Comparison of ENCODE assay signal across 30 cellular contexts in genomic region chr13:110689711-110690110, GRCh38.
"Had no signal": no experiment of that assay in that cellular context is flagged by ENCODE, and none has a peak within 500 bp of the region (broad histone marks: within the 10 kb centered on the region; RNA-seq: fewer than 3 reads in every experiment).

No MANE protein-coding gene starts in this region.

- H3K27ac Mint-ChIP-seq: activated CD4-positive, alpha-beta T cell treated with anti-CD3 and anti-CD28 coated beads, Interleukin-2, amount 10 ng/mL, durations not matched to agents 24 days and 14 days; activated naive CD4-positive, alpha-beta T cell treated with anti-CD3 and anti-CD28 coated beads, Interleukin-2, amount 50 U/mL, for 24 hours; activated naive CD8-positive, alpha-beta T cell treated with anti-CD3 and anti-CD28 coated beads, Interleukin-2, amount 10 ng/mL, durations not matched to agents 7 days and 5 days; activated T-cell treated with anti-CD3 and anti-CD28 coated beads, Interleukin-2, amount 50 U/mL, for 72 hours; activated T-helper 2 cell treated with anti-CD3 and anti-CD28 coated beads, Interferon-gamma antibody, Interleukin-2, Interleukin-4, amounts not matched to agents 10 μg/mL and 5 μg/mL and 100 μg/mL, durations not matched to agents 14 hours and 24 hours and 36 hours; T-helper 1 cell treated with Interleukin-12 subunit alpha and Interleukin-12 subunit beta and Interleukin-4 antibody, amounts not matched to agents 30 μg/mL and 1 μg/mL, for 36 hours; T-helper 2 cell treated with Interferon-gamma antibody and Interleukin-4, amounts not matched to agents 5 μg/mL and 100 μg/mL, for 36 hours had no signal

- H3K9me3 Mint-ChIP-seq: activated CD4-positive, alpha-beta T cell treated with anti-CD3 and anti-CD28 coated beads, Interleukin-2, amount 10 ng/mL, durations not matched to agents 24 days and 14 days; activated naive CD4-positive, alpha-beta T cell treated with anti-CD3 and anti-CD28 coated beads, Interleukin-2, amount 50 U/mL, for 24 hours; activated naive CD8-positive, alpha-beta T cell treated with anti-CD3 and anti-CD28 coated beads, Interleukin-2, amount 10 ng/mL, durations not matched to agents 7 days and 5 days; activated T-cell treated with anti-CD3 and anti-CD28 coated beads, Interleukin-2, amount 50 U/mL, for 72 hours; activated T-helper 2 cell treated with anti-CD3 and anti-CD28 coated beads, Interferon-gamma antibody, Interleukin-2, Interleukin-4, amounts not matched to agents 10 μg/mL and 5 μg/mL and 100 μg/mL, durations not matched to agents 14 hours and 24 hours and 36 hours; central memory CD8-positive, alpha-beta T cell; T-helper 1 cell treated with Interleukin-12 subunit alpha and Interleukin-12 subunit beta and Interleukin-4 antibody, amounts not matched to agents 30 μg/mL and 1 μg/mL, for 36 hours; T-helper 2 cell treated with Interferon-gamma antibody and Interleukin-4, amounts not matched to agents 5 μg/mL and 100 μg/mL, for 36 hours had no signal

- H3K4me1 Mint-ChIP-seq: activated naive CD4-positive, alpha-beta T cell treated with anti-CD3 and anti-CD28 coated beads, Interleukin-2, amount 50 U/mL, for 24 hours; activated naive CD8-positive, alpha-beta T cell treated with anti-CD3 and anti-CD28 coated beads, Interleukin-2, amount 10 ng/mL, durations not matched to agents 7 days and 5 days had no signal

- H3K27ac ChIP-seq: ascending aorta, cardiac muscle cell, Peyer's patch, SJSA1 had no signal

- ATAC-seq: activated T-cell treated with anti-CD3 and anti-CD28 coated beads, Interleukin-2, amount 50 U/mL, for 72 hours; PC-3 had no signal

- H3K27me3 ChIP-seq: ascending aorta, cardiac muscle cell, Peyer's patch, SJSA1 had no signal

- H3K36me3 Mint-ChIP-seq: activated naive CD4-positive, alpha-beta T cell treated with anti-CD3 and anti-CD28 coated beads, Interleukin-2, amount 50 U/mL, for 24 hours had no signal

- H3K4me3 Mint-ChIP-seq: activated CD4-positive, alpha-beta T cell treated with anti-CD3 and anti-CD28 coated beads, Interleukin-2, amount 10 ng/mL, durations not matched to agents 24 days and 14 days; activated naive CD4-positive, alpha-beta T cell treated with anti-CD3 and anti-CD28 coated beads, Interleukin-2, amount 50 U/mL, for 24 hours; activated naive CD8-positive, alpha-beta T cell treated with anti-CD3 and anti-CD28 coated beads, Interleukin-2, amount 10 ng/mL, durations not matched to agents 7 days and 5 days; activated T-cell treated with anti-CD3 and anti-CD28 coated beads, Interleukin-2, amount 50 U/mL, for 72 hours; central memory CD8-positive, alpha-beta T cell; T-helper 1 cell treated with Interleukin-12 subunit alpha and Interleukin-12 subunit beta and Interleukin-4 antibody, amounts not matched to agents 30 μg/mL and 1 μg/mL, for 36 hours; T-helper 2 cell treated with Interferon-gamma antibody and Interleukin-4, amounts not matched to agents 5 μg/mL and 100 μg/mL, for 36 hours had no signal

- DNase-seq: activated CD4-positive, alpha-beta T cell treated with anti-CD3 and anti-CD28 coated beads, Interleukin-2, amount 10 ng/mL, durations not matched to agents 24 days and 14 days; activated CD4-positive, alpha-beta T cell treated with anti-CD3 and anti-CD28 coated beads, Interleukin-2, amount 50 U/mL, for 4 hours; activated gamma-delta T cell; activated naive CD4-positive, alpha-beta T cell treated with Interleukin-2 at 50 U/mL for 16 hours; activated naive CD8-positive, alpha-beta T cell treated with anti-CD3 and anti-CD28 coated beads, Interleukin-2, amount 10 ng/mL, durations not matched to agents 7 days and 5 days; activated T-cell treated with anti-CD3 and anti-CD28 coated beads for 4 hours; activated T-cell treated with anti-CD3 and anti-CD28 coated beads, Interleukin-2, amount 50 U/mL, for 72 hours; amygdala; Karpas-422; KBM-7; NCI-H1105; NCI-H1417 treated with DMSO at 0.1 percent for 48 hours; NCI-H187 treated with DMSO at 0.1 percent for 48 hours; NCI-H2081; NCI-H2171 treated with DMSO at 0.1 percent for 48 hours; NCI-H226; NCI-H524 treated with DMSO at 0.1 percent for 48 hours; PC-3; Peyer's patch; RPMI8226; SHP77 treated with DMSO at 0.1 percent for 48 hours; SK-N-SH had no signal

- H3K4me3 ChIP-seq: ascending aorta, cardiac muscle cell, Peyer's patch, SJSA1 had no signal

- H3K9me3 ChIP-seq: ascending aorta, Peyer's patch, SJSA1, SK-N-SH had no signal

- H3K4me1 ChIP-seq: ascending aorta had no signal

- H3K27me3 Mint-ChIP-seq: activated CD4-positive, alpha-beta T cell treated with anti-CD3 and anti-CD28 coated beads, Interleukin-2, amount 10 ng/mL, durations not matched to agents 24 days and 14 days; activated naive CD4-positive, alpha-beta T cell treated with anti-CD3 and anti-CD28 coated beads, Interleukin-2, amount 50 U/mL, for 24 hours; activated naive CD8-positive, alpha-beta T cell treated with anti-CD3 and anti-CD28 coated beads, Interleukin-2, amount 10 ng/mL, durations not matched to agents 7 days and 5 days; central memory CD8-positive, alpha-beta T cell had no signal
